Comparison of ENCODE assay signal across 17 cellular contexts in genomic region chr21:46543306-46543705, GRCh38.
DNase-seq lines count a peak whose midpoint lies in the region; ATAC-seq, FAIRE-seq and TF ChIP-seq lines count a peak whose summit lies in the region.
"Had no signal": no experiment of that assay in that cellular context is flagged by ENCODE, and none has a peak within 500 bp of the region (broad histone marks: within the 10 kb centered on the region; RNA-seq: fewer than 3 reads in every experiment).

No MANE protein-coding gene starts in this region.

- DNase-seq in activated naive CD8-positive, alpha-beta T cell treated with anti-CD3 and anti-CD28 coated beads for 36 hours = no peak
- no peak for DNase-seq in activated CD8-positive, alpha-beta T cell treated with anti-CD3 and anti-CD28 coated beads for 36 hours
- no peak for DNase-seq in naive thymus-derived CD8-positive, alpha-beta T cell
- DNase-seq in OCI-M2 (lab: John Stamatoyannopoulos, UW; ENCODE audit: unreplicated experiment) (no peak), pancreas (no peak)
- DNase-seq: ACHN; CD4-positive, alpha-beta memory T cell; GOT3; HFFc6; NCI-H1436; NCI-H2029 treated with DMSO at 0.1 percent for 48 hours; NCI-H510A; NCI-H82 had no signal

- no peak for TF ChIP-seq POLR2A in GM18505 (IDR thresholded peaks at IDR 0.05; ENCODE audit: borderline replicate concordance, extremely low read depth, insufficient read depth, insufficient read length)

- peak overlapping the region; percentile 18 for H3K4me3 Mint-ChIP-seq in activated naive CD8-positive, alpha-beta T cell
- H3K4me3 Mint-ChIP-seq in activated naive CD8-positive, alpha-beta T cell treated with anti-CD3 and anti-CD28 coated beads for 36 hours = no peak overlapping the region
- no peak overlapping the region for H3K4me3 Mint-ChIP-seq in activated CD8-positive, alpha-beta T cell treated with anti-CD3 and anti-CD28 coated beads for 36 hours
- peak overlapping the region in 7 of 10 donors; percentile 57 to 74 (median 67) for H3K4me3 Mint-ChIP-seq in naive thymus-derived CD8-positive, alpha-beta T cell
- H3K4me3 Mint-ChIP-seq: HFFc6 had no signal

- POLR2A ChIA-PET in activated CD8-positive, alpha-beta T cell treated with anti-CD3 and anti-CD28 coated beads for 36 hours (lab: Charles Lee) = no interaction called here
- POLR2A ChIA-PET in naive thymus-derived CD8-positive, alpha-beta T cell (lab: Charles Lee) = no interaction called here

- no peak overlapping the region for H3K27ac ChIP-seq in pancreas

- no peaks in the 10 kb centered on the region for H3K27me3 Mint-ChIP-seq in activated naive CD8-positive, alpha-beta T cell
- no peaks in the 10 kb centered on the region for H3K27me3 Mint-ChIP-seq in activated naive CD8-positive, alpha-beta T cell treated with anti-CD3 and anti-CD28 coated beads for 36 hours
- H3K27me3 Mint-ChIP-seq in activated CD8-positive, alpha-beta T cell treated with anti-CD3 and anti-CD28 coated beads for 36 hours = no peaks in the 10 kb centered on the region
- no peaks in the 10 kb centered on the region for H3K27me3 Mint-ChIP-seq in naive thymus-derived CD8-positive, alpha-beta T cell
- H3K27me3 Mint-ChIP-seq: CD4-positive, alpha-beta memory T cell had no signal

- no peak for TF ChIP-seq CTCF in activated CD8-positive, alpha-beta T cell treated with anti-CD3 and anti-CD28 coated beads for 36 hours (IDR thresholded peaks at IDR 0.05)
- no peak for TF ChIP-seq CTCF in pancreas (IDR thresholded peaks at IDR 0.05)

- no peak overlapping the region for H3K4me3 ChIP-seq in pancreas
- H3K4me3 ChIP-seq: K562 had no signal

- H3K36me3 Mint-ChIP-seq in activated naive CD8-positive, alpha-beta T cell = peaks cover 17% of the 10 kb centered on the region
- H3K36me3 Mint-ChIP-seq in activated naive CD8-positive, alpha-beta T cell treated with anti-CD3 and anti-CD28 coated beads for 36 hours = peaks cover 31% of the 10 kb centered on the region
- peaks cover 22% of the 10 kb centered on the region for H3K36me3 Mint-ChIP-seq in activated CD8-positive, alpha-beta T cell treated with anti-CD3 and anti-CD28 coated beads for 36 hours (ENCODE audit: low read depth)
- peaks cover 8 to 83% (median 76%) of the 10 kb centered on the region in 3 donors for H3K36me3 Mint-ChIP-seq in naive thymus-derived CD8-positive, alpha-beta T cell

- WGBS in pancreas, 2 donors = 90 to 96% methylated on average over 19 of the region's 19 CpGs

- CTCF ChIA-PET in activated CD8-positive, alpha-beta T cell treated with anti-CD3 and anti-CD28 coated beads for 36 hours (lab: Charles Lee) = no interaction called here

- peak overlapping the region; percentile 91 for H3K27ac Mint-ChIP-seq in activated naive CD8-positive, alpha-beta T cell
- H3K27ac Mint-ChIP-seq in activated naive CD8-positive, alpha-beta T cell treated with anti-CD3 and anti-CD28 coated beads for 36 hours = no peak overlapping the region
- H3K27ac Mint-ChIP-seq in activated CD8-positive, alpha-beta T cell treated with anti-CD3 and anti-CD28 coated beads for 36 hours = peak overlapping the region; percentile 63
- peak overlapping the region; percentile 86 to 96 (median 94) for H3K27ac Mint-ChIP-seq in naive thymus-derived CD8-positive, alpha-beta T cell
- H3K27ac Mint-ChIP-seq: HFFc6 had no signal

- H3K4me1 Mint-ChIP-seq in activated naive CD8-positive, alpha-beta T cell (ENCODE audit: low read depth) = peaks cover 72% of the 10 kb centered on the region
- H3K4me1 Mint-ChIP-seq in activated naive CD8-positive, alpha-beta T cell treated with anti-CD3 and anti-CD28 coated beads for 36 hours = peaks cover 19% of the 10 kb centered on the region
- peaks cover 21% of the 10 kb centered on the region for H3K4me1 Mint-ChIP-seq in activated CD8-positive, alpha-beta T cell treated with anti-CD3 and anti-CD28 coated beads for 36 hours (ENCODE audit: low read depth)
- peaks cover 25 to 97% (median 71%) of the 10 kb centered on the region in 4 donors for H3K4me1 Mint-ChIP-seq in naive thymus-derived CD8-positive, alpha-beta T cell

- H3K36me3 ChIP-seq in pancreas = peaks cover 0 to 33% (median 10%) of the 10 kb centered on the region in 3 donors

- no peak for ATAC-seq in activated CD8-positive, alpha-beta T cell treated with anti-CD3 and anti-CD28 coated beads for 36 hours
- no peak for ATAC-seq in naive thymus-derived CD8-positive, alpha-beta T cell
- no peak for ATAC-seq in pancreas
- ATAC-seq in GM18505 (IDR thresholded peaks at IDR 0.05; ENCODE audit: unreplicated experiment) = no peak
- ATAC-seq: K562 had no signal

- intact Hi-C loops in activated CD8-positive, alpha-beta T cell treated with anti-CD3 and anti-CD28 coated beads for 36 hours (cut with micrococcal nuclease) = no loop called here
- intact Hi-C loops in pancreas (cut with DNase I) = no loop called here

- H3K27me3 ChIP-seq in pancreas = no peaks in the 10 kb centered on the region

- peaks cover 1% of the 10 kb centered on the region for H3K9me3 Mint-ChIP-seq in activated naive CD8-positive, alpha-beta T cell (ENCODE audit: low read depth)
- H3K9me3 Mint-ChIP-seq in activated naive CD8-positive, alpha-beta T cell treated with anti-CD3 and anti-CD28 coated beads for 36 hours = no peaks in the 10 kb centered on the region
- no peaks in the 10 kb centered on the region for H3K9me3 Mint-ChIP-seq in activated CD8-positive, alpha-beta T cell treated with anti-CD3 and anti-CD28 coated beads for 36 hours
- peaks cover 0 to 5% (median under 1%) of the 10 kb centered on the region in 9 donors for H3K9me3 Mint-ChIP-seq in naive thymus-derived CD8-positive, alpha-beta T cell
- H3K9me3 Mint-ChIP-seq: CD4-positive, alpha-beta memory T cell; HFFc6 had no signal

- H3K9me3 ChIP-seq in pancreas = no peaks in the 10 kb centered on the region

- FAIRE-seq in pancreas (lab: Jason Lieb, UNC) = no peak
- FAIRE-seq: K562, RCC 7860 had no signal

- no peaks in the 10 kb centered on the region for H3K4me1 ChIP-seq in pancreas

Comparison
In these comparisons a context has a peak if more than half of its experiments do, and no peak if none do; other contexts are left out.
1. H3K4me3 Mint-ChIP-seq: peak in activated naive CD8-positive, alpha-beta T cell (single experiment) and naive thymus-derived CD8-positive, alpha-beta T cell (7 of 10); none in activated naive CD8-positive, alpha-beta T cell treated with anti-CD3 and anti-CD28 coated beads for 36 hours (single experiment) and activated CD8-positive, alpha-beta T cell treated with anti-CD3 and anti-CD28 coated beads for 36 hours (single experiment).